ENCODE assay signal across 8 cellular contexts in genomic region chr4:139453041-139453370, GRCh38. TPM values are rescaled to one million over a fixed set of nuclear protein-coding genes. Genes with fewer than 3 reads are reported as not detected.
DNase-seq lines count a peak whose midpoint lies in the region; ATAC-seq and TF ChIP-seq lines count a peak whose summit lies in the region.

No MANE protein-coding gene starts in this region.

- H3K9me3 ChIP-seq in liver (ENCODE audit: control insufficient read depth in 4 of 4, low read length in 3 of 4): no peaks in the 10 kb centered on the region

- DNase-seq in NCI-H2227 treated with DMSO at 0.1 percent for 48 hours (lab: John Stamatoyannopoulos, UW) (peak; percentile 78), NCI-H2227 (lab: John Stamatoyannopoulos, UW; ENCODE audit: unreplicated experiment) (no peak), H7 (peak; percentile 72), Kasumi-1 (lab: John Stamatoyannopoulos, UW) (peak; percentile 84 to 91), caudate nucleus (lab: John Stamatoyannopoulos, UW) (peak in 7 of 61 donors; percentile 35 to 73 (median 60)), stromal cell of bone marrow (ENCODE audit: low read depth) (peak; percentile 52)

- WGBS in liver: under 1% methylated on average over 15 of the region's 15 CpGs

- peak; percentile 37 for TF ChIP-seq CTCF in liver (IDR thresholded peaks at IDR 0.05; ENCODE audit: low read depth, low read length, missing input control)

- peak overlapping the region; percentile 81 to 82 for H3K9ac ChIP-seq in liver (ENCODE audit: low read depth in 1 of 2, low read length in 2 of 2)

- H3K36me3 ChIP-seq in H7 (replicated peaks; ENCODE audit: control insufficient read depth, insufficient read depth, low read length) (no peaks in the 10 kb centered on the region), liver (ENCODE audit: control insufficient read depth in 4 of 4, insufficient read depth in 3 of 4, low read depth in 1 of 4, low read length in 3 of 4) (peaks cover 0 to 1% (median 0%) of the 10 kb centered on the region in 4 donors)

- H3K27me3 ChIP-seq in H7 (ENCODE audit: control insufficient read depth, insufficient read depth, low read length): no peaks in the 10 kb centered on the region
- H3K27me3 ChIP-seq in liver (ENCODE audit: control insufficient read depth in 4 of 4, insufficient read depth in 4 of 4, low read length in 3 of 4): no peaks in the 10 kb centered on the region

- ATAC-seq in SK-N-SH treated with all-trans-retinoic acid at 6 μM for 48 hours: peak; percentile 58

- peak overlapping the region; percentile 90 for H3K4me3 ChIP-seq in H7 (ENCODE audit: insufficient read depth, low read depth, low read length)
- peak overlapping the region; percentile 78 to 92 (median 90) for H3K4me3 ChIP-seq in liver (ENCODE audit: low read depth in 1 of 3, low read length in 3 of 3)

- TF ChIP-seq RAD21 in liver (IDR thresholded peaks at IDR 0.05): peak; percentile 42 to 53

- peaks cover 2 to 32% (median 17%) of the 10 kb centered on the region in 4 donors for H3K4me1 ChIP-seq in liver (ENCODE audit: control insufficient read depth in 4 of 4, insufficient read depth in 4 of 4, low read length in 3 of 4)

- H3K27ac ChIP-seq in caudate nucleus (ENCODE audit: low read depth, low read length): peak overlapping the region; percentile 97
- peak overlapping the region; percentile 97 for H3K27ac ChIP-seq in liver (ENCODE audit: low read depth in 1 of 2, low read length in 2 of 2)

TF ChIP-seq in SK-N-SH treated with all-trans-retinoic acid at 6 μM for 48 hours, 23 proteins besides CTCF, POLR2A, EP300 and RAD21:
- TF ChIP-seq GLIS3 (CRISPR knock-in tag; IDR thresholded peaks at IDR 0.05) (no peak), OSR1 (CRISPR knock-in tag; IDR thresholded peaks at IDR 0.05) (no peak), ZFP3 (CRISPR knock-in tag; IDR thresholded peaks at IDR 0.05) (peak; percentile 93), POU6F1 (CRISPR knock-in tag; IDR thresholded peaks at IDR 0.05; ENCODE audit: borderline replicate concordance, low read depth) (0 out of 2 replicates have a peak, but pooled peaks have one; percentile 5)
TF ChIP-seq in SK-N-SH treated with all-trans-retinoic acid at 6 μM for 48 hours: peak in this region for 2.

TF ChIP-seq in liver, 16 proteins besides CTCF, POLR2A, EP300 and RAD21:
- TF ChIP-seq HNF4G (IDR thresholded peaks at IDR 0.05) (no peak), NR2F2 (IDR thresholded peaks at IDR 0.05) (no peak), MAX (IDR thresholded peaks at IDR 0.05) (peak; percentile 40), RXRA (IDR thresholded peaks at IDR 0.05) (peak; percentile 60 to 67), JUND (IDR thresholded peaks at IDR 0.05) (peak in 1 of 2 donors; percentile 21), ATF3 (IDR thresholded peaks at IDR 0.05) (no peak), FOXA2 (IDR thresholded peaks at IDR 0.05) (no peak), TAF1 (conservative IDR thresholded peaks at IDR 0.05) (no peak), YY1 (IDR thresholded peaks at IDR 0.05) (no peak), FOXA1 (IDR thresholded peaks at IDR 0.05) (peak; percentile 11)

RNA-seq across cellular contexts. Expression of gene RAB33B, which starts 0.9 kb away (rescaled TPM):
- total RNA-seq in H7 (2014; rRNA removed; shearing (Covaris generic)): 5.6 and 7.9 TPM in 2 replicates
- total RNA-seq in liver: 10 to 100 TPM in 1 of 2 donors, 1 to 10 TPM in 1; 7.2 to 38.9 TPM
- polyA plus RNA-seq in liver: 1 to 10 TPM; 7.6 to 9.6 TPM
